In genomic region chr16:84592718-84593117, GRCh38 we compare ENCODE assay signal across 18 cellular contexts. TPM values are rescaled to one million over a fixed set of nuclear protein-coding genes. Genes with fewer than 3 reads are reported as not detected.
DNase-seq lines count a peak whose midpoint lies in the region; ATAC-seq and TF ChIP-seq lines count a peak whose summit lies in the region.
"Had no signal": no experiment of that assay in that cellular context is flagged by ENCODE, and none has a peak within 500 bp of the region (broad histone marks: within the 10 kb centered on the region; RNA-seq: fewer than 3 reads in every experiment).

No MANE protein-coding gene starts in this region.

- no peak for TF ChIP-seq POLR2A in heart left ventricle (IDR thresholded peaks at IDR 0.05)

- H3F3A ChIP-seq in DOHH2 (ENCODE audit: control insufficient read depth, insufficient read depth) = peaks cover 25% of the 10 kb centered on the region

- no peaks in the 10 kb centered on the region for H3K9me2 ChIP-seq in DOHH2 (replicated peaks; ENCODE audit: control insufficient read depth, low read length)

- H3K27ac Mint-ChIP-seq in T-helper 2 cell treated with Interferon-gamma antibody and Interleukin-4, amounts not matched to agents 5 μg/mL and 100 μg/mL, for 36 hours = peak overlapping the region; percentile 69
- H3K27ac Mint-ChIP-seq in activated T-helper 1 cell treated with anti-CD3 and anti-CD28 coated beads, Interleukin-12 subunit alpha, Interleukin-12 subunit beta, Interleukin-2, Interleukin-4 antibody, amounts not matched to agents 30 ng/mL and 10 ng/mL and 1 ng/mL, durations not matched to agents 14 hours and 24 hours and 36 hours = peak overlapping the region; percentile 65
- H3K27ac Mint-ChIP-seq in nephron progenitor cell = peak overlapping the region; percentile 43

- H3K27me3 ChIP-seq in DOHH2 (ENCODE audit: control insufficient read depth, low read length) = no peaks in the 10 kb centered on the region
- no peaks in the 10 kb centered on the region for H3K27me3 ChIP-seq in heart left ventricle
- H3K27me3 ChIP-seq: esophagus squamous epithelium, stomach had no signal

- peaks cover 75% of the 10 kb centered on the region for H3K79me2 ChIP-seq in DOHH2 (ENCODE audit: control insufficient read depth, low read length)

- no peak for DNase-seq in T-helper 2 cell treated with Interferon-gamma antibody and Interleukin-4, amounts not matched to agents 5 μg/mL and 100 μg/mL, for 36 hours (ENCODE audit: low spot score)
- DNase-seq in T-helper 2 cell (no peak), nephron progenitor cell (no peak), mucosa of descending colon (no peak), heart left ventricle (no peak)
- DNase-seq in activated T-helper 1 cell treated with anti-CD3 and anti-CD28 coated beads, Interleukin-12 subunit alpha, Interleukin-12 subunit beta, Interleukin-2, Interleukin-4 antibody, amounts not matched to agents 30 ng/mL and 10 ng/mL and 1 ng/mL, durations not matched to agents 14 hours and 24 hours and 36 hours (ENCODE audit: low spot score) = no peak
- DNase-seq: activated CD8-positive, alpha-beta memory T cell treated with anti-CD3 and anti-CD28 coated beads, Interleukin-2, amount 50 U/mL, for 4 hours; effector CD8-positive, alpha-beta T cell; esophagus squamous epithelium; left ventricle myocardium superior; NCI-H1436 treated with DMSO at 0.1 percent for 48 hours; NCI-H2227 treated with DMSO at 0.1 percent for 48 hours; stomach had no signal

- intact Hi-C loops in activated T-helper 1 cell treated with anti-CD3 and anti-CD28 coated beads, Interleukin-12 subunit alpha, Interleukin-12 subunit beta, Interleukin-2, Interleukin-4 antibody, amounts not matched to agents 30 ng/mL and 10 ng/mL and 1 ng/mL, durations not matched to agents 14 hours and 24 hours and 36 hours (cut with micrococcal nuclease) = loop anchor here (2.0 kb wide), 1 partner anchor 14 kb away; no protein-coding TSS in a partner anchor
- intact Hi-C loops in mucosa of descending colon (cut with DNase I, micrococcal nuclease) = no loop called here
- intact Hi-C loops in heart left ventricle (cut with DNase I) = no loop called here

- peak overlapping the region; percentile 45 for H3K4me3 ChIP-seq in DOHH2 (ENCODE audit: low read length)
- no peak overlapping the region for H3K4me3 ChIP-seq in mucosa of descending colon
- H3K4me3 ChIP-seq in heart left ventricle = no peak overlapping the region
- H3K4me3 ChIP-seq: esophagus squamous epithelium, stomach had no signal

- H3K4me3 Mint-ChIP-seq in T-helper 2 cell treated with Interferon-gamma antibody and Interleukin-4, amounts not matched to agents 5 μg/mL and 100 μg/mL, for 36 hours = peak overlapping the region; percentile 57
- peak overlapping the region; percentile 6 for H3K4me3 Mint-ChIP-seq in activated T-helper 1 cell treated with anti-CD3 and anti-CD28 coated beads, Interleukin-12 subunit alpha, Interleukin-12 subunit beta, Interleukin-2, Interleukin-4 antibody, amounts not matched to agents 30 ng/mL and 10 ng/mL and 1 ng/mL, durations not matched to agents 14 hours and 24 hours and 36 hours
- no peak overlapping the region for H3K4me3 Mint-ChIP-seq in nephron progenitor cell

- no peak for TF ChIP-seq CTCF in DOHH2 (IDR thresholded peaks at IDR 0.05; ENCODE audit: low read depth, low read length, poor library complexity, severe bottlenecking)
- no peak for TF ChIP-seq CTCF in nephron progenitor cell (IDR thresholded peaks at IDR 0.05)
- no peak for TF ChIP-seq CTCF in mucosa of descending colon (IDR thresholded peaks at IDR 0.05)
- TF ChIP-seq CTCF in heart left ventricle (IDR thresholded peaks at IDR 0.05) = no peak

- H3K4me2 ChIP-seq in DOHH2 (ENCODE audit: low read length) = peak overlapping the region; percentile 99

- peak overlapping the region; percentile 90 for H3K27ac ChIP-seq in DOHH2 (ENCODE audit: low read depth, low read length)
- no peak overlapping the region for H3K27ac ChIP-seq in heart left ventricle
- H3K27ac ChIP-seq: esophagus squamous epithelium, RWPE1, VCaP had no signal

- peaks cover 52% of the 10 kb centered on the region for H3K4me1 ChIP-seq in DOHH2 (ENCODE audit: control insufficient read depth, low read length)
- H3K4me1 ChIP-seq in mucosa of descending colon (ENCODE audit: low read depth) = peaks cover 18% of the 10 kb centered on the region
- peaks cover 0 to 39% (median 0%) of the 10 kb centered on the region in 12 donors for H3K4me1 ChIP-seq in heart left ventricle

- H3K9me3 Mint-ChIP-seq in T-helper 2 cell treated with Interferon-gamma antibody and Interleukin-4, amounts not matched to agents 5 μg/mL and 100 μg/mL, for 36 hours = no peaks in the 10 kb centered on the region
- no peaks in the 10 kb centered on the region for H3K9me3 Mint-ChIP-seq in activated T-helper 1 cell treated with anti-CD3 and anti-CD28 coated beads, Interleukin-12 subunit alpha, Interleukin-12 subunit beta, Interleukin-2, Interleukin-4 antibody, amounts not matched to agents 30 ng/mL and 10 ng/mL and 1 ng/mL, durations not matched to agents 14 hours and 24 hours and 36 hours
- peaks cover 6% of the 10 kb centered on the region for H3K9me3 Mint-ChIP-seq in nephron progenitor cell

- H3K36me3 ChIP-seq in DOHH2 (ENCODE audit: control insufficient read depth, low read length) (peaks cover 68% of the 10 kb centered on the region), mucosa of descending colon (ENCODE audit: low read depth) (peaks cover 4% of the 10 kb centered on the region), heart left ventricle (peaks cover 0 to 34% (median 0%) of the 10 kb centered on the region in 9 donors)

- no peak for ATAC-seq in mucosa of descending colon
- ATAC-seq in heart left ventricle = no peak
- no peak for ATAC-seq in HG02642 (IDR thresholded peaks at IDR 0.05; ENCODE audit: poor library complexity, unreplicated experiment)
- ATAC-seq: HCT116, left ventricle myocardium superior had no signal

- H3K9me3 ChIP-seq in DOHH2 (ENCODE audit: control insufficient read depth, insufficient read depth, low read length) (no peaks in the 10 kb centered on the region), mucosa of descending colon (no peaks in the 10 kb centered on the region), heart left ventricle (peaks cover 0 to 4% (median 0%) of the 10 kb centered on the region in 12 donors)
- H3K9me3 ChIP-seq: esophagus squamous epithelium, stomach had no signal

- H3K4me1 Mint-ChIP-seq in T-helper 2 cell treated with Interferon-gamma antibody and Interleukin-4, amounts not matched to agents 5 μg/mL and 100 μg/mL, for 36 hours (ENCODE audit: low read depth) = peaks cover 49% of the 10 kb centered on the region
- peaks cover 53% of the 10 kb centered on the region for H3K4me1 Mint-ChIP-seq in activated T-helper 1 cell treated with anti-CD3 and anti-CD28 coated beads, Interleukin-12 subunit alpha, Interleukin-12 subunit beta, Interleukin-2, Interleukin-4 antibody, amounts not matched to agents 30 ng/mL and 10 ng/mL and 1 ng/mL, durations not matched to agents 14 hours and 24 hours and 36 hours (ENCODE audit: low read depth)
- H3K4me1 Mint-ChIP-seq in nephron progenitor cell = peaks cover 53% of the 10 kb centered on the region

- no peaks in the 10 kb centered on the region for H4K20me1 ChIP-seq in DOHH2 (ENCODE audit: control insufficient read depth, insufficient read depth, low read depth, low read length)

- WGBS in heart left ventricle, 4 donors = 58 to 75% (median 65%) methylated on average over 11 of the region's 11 CpGs

- no peaks in the 10 kb centered on the region for H3K27me3 Mint-ChIP-seq in T-helper 2 cell treated with Interferon-gamma antibody and Interleukin-4, amounts not matched to agents 5 μg/mL and 100 μg/mL, for 36 hours (ENCODE audit: low read depth)
- no peaks in the 10 kb centered on the region for H3K27me3 Mint-ChIP-seq in activated T-helper 1 cell treated with anti-CD3 and anti-CD28 coated beads, Interleukin-12 subunit alpha, Interleukin-12 subunit beta, Interleukin-2, Interleukin-4 antibody, amounts not matched to agents 30 ng/mL and 10 ng/mL and 1 ng/mL, durations not matched to agents 14 hours and 24 hours and 36 hours (ENCODE audit: insufficient read depth)
- H3K27me3 Mint-ChIP-seq in nephron progenitor cell (ENCODE audit: low read depth, poor library complexity) = no peaks in the 10 kb centered on the region

- peaks cover 74% of the 10 kb centered on the region for H3K36me3 Mint-ChIP-seq in T-helper 2 cell treated with Interferon-gamma antibody and Interleukin-4, amounts not matched to agents 5 μg/mL and 100 μg/mL, for 36 hours (ENCODE audit: low read depth)
- H3K36me3 Mint-ChIP-seq in activated T-helper 1 cell treated with anti-CD3 and anti-CD28 coated beads, Interleukin-12 subunit alpha, Interleukin-12 subunit beta, Interleukin-2, Interleukin-4 antibody, amounts not matched to agents 30 ng/mL and 10 ng/mL and 1 ng/mL, durations not matched to agents 14 hours and 24 hours and 36 hours (ENCODE audit: low read depth) = peaks cover 40% of the 10 kb centered on the region
- peaks cover 64% of the 10 kb centered on the region for H3K36me3 Mint-ChIP-seq in nephron progenitor cell (ENCODE audit: low read depth)

RNA-seq across cellular contexts. Expression of gene COTL1, which starts 25.2 kb away (rescaled TPM):
- total RNA-seq in activated T-helper 1 cell treated with anti-CD3 and anti-CD28 coated beads, Interleukin-12 subunit alpha, Interleukin-12 subunit beta, Interleukin-2, Interleukin-4 antibody, amounts not matched to agents 30 ng/mL and 10 ng/mL and 1 ng/mL, durations not matched to agents 14 hours and 24 hours and 36 hours = 531 and 535 TPM in 2 replicates
- total RNA-seq in mucosa of descending colon (100 to 1,000 TPM in 1 of 3 donors, 10 to 100 TPM in 2; 52.8 to 120 (median 56.8) TPM), heart left ventricle (100 to 1,000 TPM in 1 of 9 donors, 10 to 100 TPM in 5, 1 to 10 TPM in 3; 6.8 to 120 (median 11.0) TPM)
- polyA plus RNA-seq in heart left ventricle = 10 to 100 TPM in 1 of 2 donors, 1 to 10 TPM in 1; 5.2 to 23.8 TPM

RNA-seq across cellular contexts. Expression of gene KLHL36, which starts 55.6 kb away (rescaled TPM):
- total RNA-seq in activated T-helper 1 cell treated with anti-CD3 and anti-CD28 coated beads, Interleukin-12 subunit alpha, Interleukin-12 subunit beta, Interleukin-2, Interleukin-4 antibody, amounts not matched to agents 30 ng/mL and 10 ng/mL and 1 ng/mL, durations not matched to agents 14 hours and 24 hours and 36 hours = 39.3 and 42.6 TPM in 2 replicates
- 10 to 100 TPM; 47.5 to 60.3 (median 59.2) TPM for total RNA-seq in mucosa of descending colon
- total RNA-seq in heart left ventricle = 10 to 100 TPM; 44.0 to 93.0 (median 62.0) TPM
- 10 to 100 TPM; 19.2 to 39.2 TPM for polyA plus RNA-seq in heart left ventricle
